10 cellular contexts compared by ENCODE assay signal in genomic region chr7:70710011-70710480, GRCh38.
DNase-seq lines count a peak whose midpoint lies in the region; TF ChIP-seq lines count a peak whose summit lies in the region.
"Had no signal": no experiment of that assay in that cellular context is flagged by ENCODE, and none has a peak within 500 bp of the region (broad histone marks: within the 10 kb centered on the region; RNA-seq: fewer than 3 reads in every experiment).

No MANE protein-coding gene starts in this region.

- TF ChIP-seq CTCF in NB4 (IDR thresholded peaks at IDR 0.05; ENCODE audit: low read depth, low read length) = no peak

- DNase-seq in NCI-H510A treated with DMSO at 0.1 percent for 48 hours (lab: John Stamatoyannopoulos, UW) (peak; percentile 36), NCI-H510A (lab: John Stamatoyannopoulos, UW) (no peak), NB4 (ENCODE audit: low read depth) (peak; percentile 61), epithelial cell of prostate (ENCODE audit: low read depth, low spot score) (peak; percentile 80), skeletal muscle cell (ENCODE audit: low read depth) (peak; percentile 56), amniotic stem cell (lab: John Stamatoyannopoulos, UW) (no peak)
- no peak for DNase-seq in activated CD4-positive, CD25-positive, alpha-beta regulatory T cell treated with anti-CD3 and anti-CD28 coated beads, Interleukin-2, amount 50 U/mL, for 72 hours
- DNase-seq in activated CD4-positive, alpha-beta T cell treated with anti-CD3 and anti-CD28 coated beads for 4 hours = no peak
- DNase-seq: sigmoid colon, upper lobe of right lung had no signal

- TF ChIP-seq POLR2A in NB4 (IDR thresholded peaks at IDR 0.05; ENCODE audit: extremely low read depth, insufficient read length) = no peak

- H3K4me3 ChIP-seq in NB4 (ENCODE audit: low read depth, low read length) (no peak overlapping the region), skeletal muscle cell (ENCODE audit: low read depth, low read length) (no peak overlapping the region)
- H3K4me3 ChIP-seq: sigmoid colon, upper lobe of right lung had no signal

- H3K27ac ChIP-seq in epithelial cell of prostate = peak overlapping the region; percentile 61
- H3K27ac ChIP-seq: sigmoid colon, upper lobe of right lung had no signal

Comparison
In these comparisons a context has a peak if more than half of its experiments do, and no peak if none do; other contexts are left out.
1. DNase-seq: peak in NCI-H510A treated with DMSO at 0.1 percent for 48 hours (single experiment), NB4 (single experiment), epithelial cell of prostate (single experiment) and skeletal muscle cell (single experiment); none in NCI-H510A (single experiment), activated CD4-positive, CD25-positive, alpha-beta regulatory T cell treated with anti-CD3 and anti-CD28 coated beads, Interleukin-2, amount 50 U/mL, for 72 hours (single experiment), amniotic stem cell (single experiment) and activated CD4-positive, alpha-beta T cell treated with anti-CD3 and anti-CD28 coated beads for 4 hours (0 of 2).